In genomic region chr10:31315453-31315852, GRCh38 we compare ENCODE assay signal across 1 cellular context.
TF ChIP-seq lines count a peak whose summit lies in the region.

No MANE protein-coding gene starts in this region.

TF ChIP-seq in IMR-90, 13 proteins besides CTCF, POLR2A, EP300 and RAD21 (continued from another document):
- TF ChIP-seq ELK1 (IDR thresholded peaks at IDR 0.05; ENCODE audit: borderline replicate concordance, low read depth, low read length) (no peak), SMC3 (IDR thresholded peaks at IDR 0.05; ENCODE audit: low read depth, low read length) (peak; percentile 27; the same call in 1 of the 2 replicates)
